Comparison of ENCODE assay signal across 24 cellular contexts in genomic region chr16:59154295-59154694, GRCh38.
DNase-seq lines count a peak whose midpoint lies in the region; TF ChIP-seq lines count a peak whose summit lies in the region.
"Had no signal": no experiment of that assay in that cellular context is flagged by ENCODE, and none has a peak within 500 bp of the region (broad histone marks: within the 10 kb centered on the region; RNA-seq: fewer than 3 reads in every experiment).

No MANE protein-coding gene starts in this region.

- H3K18ac ChIP-seq in mesendoderm (ENCODE audit: low read length), result no peak overlapping the region

- 14% methylated on average over 1 of the region's 1 CpG; no CpG with 5 or more reads in 1 of the 2 experiments for WGBS in endodermal cell (ENCODE audit: insufficient coverage in 1 of 2, insufficient read length in 1 of 2), 2 experiments
- WGBS in mesendoderm (ENCODE audit: extremely low coverage, insufficient coverage, low lambda C conversion rate), result no CpG with 5 or more reads among the region's 1 CpG

- H3K23ac ChIP-seq in mesendoderm (ENCODE audit: low read length), result no peak overlapping the region

- no peak overlapping the region for H3K4me3 Mint-ChIP-seq in endodermal cell
- H3K4me3 Mint-ChIP-seq: CD14-positive monocyte; CD4-positive, alpha-beta memory T cell; CD4-positive, CD25-positive, alpha-beta regulatory T cell; CD8-positive, alpha-beta memory T cell had no signal

- no peaks in the 10 kb centered on the region for H3K27me3 Mint-ChIP-seq in endodermal cell (ENCODE audit: insufficient read depth)
- H3K27me3 Mint-ChIP-seq: CD4-positive, alpha-beta memory T cell; CD4-positive, CD25-positive, alpha-beta regulatory T cell; CD8-positive, alpha-beta memory T cell had no signal

- H3K4me3 ChIP-seq in endodermal cell (ENCODE audit: low read length), result no peak overlapping the region
- no peak overlapping the region for H3K4me3 ChIP-seq in mesendoderm (ENCODE audit: low read length)
- H3K4me3 ChIP-seq in osteoblast (ENCODE audit: insufficient read depth, low read length), result no peak overlapping the region
- H3K4me3 ChIP-seq: A549, BLaER1, GM12878 had no signal

- TF ChIP-seq CTCF in endodermal cell (conservative IDR thresholded peaks at IDR 0.05) (no peak), osteoblast (IDR thresholded peaks at IDR 0.05; ENCODE audit: extremely low read depth, low read depth, low read length) (no peak)

- H3K4me1 Mint-ChIP-seq in endodermal cell, result peaks cover 23% of the 10 kb centered on the region
- H3K4me1 Mint-ChIP-seq: CD14-positive monocyte; CD4-positive, alpha-beta memory T cell; CD4-positive, CD25-positive, alpha-beta regulatory T cell; CD8-positive, alpha-beta memory T cell had no signal

- H3K9me3 ChIP-seq in endodermal cell (ENCODE audit: control insufficient read depth, low read length) (no peaks in the 10 kb centered on the region), osteoblast (ENCODE audit: low read depth, low read length) (no peaks in the 10 kb centered on the region)
- H3K9me3 ChIP-seq: A549, BE2C, BLaER1 had no signal

- H3K27me3 ChIP-seq in endodermal cell (ENCODE audit: control insufficient read depth, insufficient read depth, low read length, poor library complexity, severe bottlenecking) (peaks cover 2% of the 10 kb centered on the region), mesendoderm (ENCODE audit: insufficient read depth, low read length, poor library complexity) (no peaks in the 10 kb centered on the region), osteoblast (ENCODE audit: insufficient read depth, low read length) (no peaks in the 10 kb centered on the region)
- H3K27me3 ChIP-seq: BE2C, BLaER1 had no signal

- H4K5ac ChIP-seq in mesendoderm (ENCODE audit: low read length), result no peak overlapping the region

- no peaks in the 10 kb centered on the region for H3K79me1 ChIP-seq in mesendoderm (ENCODE audit: low read length)

- no peak overlapping the region for H2AFZ ChIP-seq in osteoblast (ENCODE audit: low read length)

- H2BK5ac ChIP-seq in mesendoderm (ENCODE audit: low read length), result no peak overlapping the region

- H3K27ac ChIP-seq in endodermal cell (ENCODE audit: low read depth, low read length), result no peak overlapping the region
- H3K27ac ChIP-seq in mesendoderm (ENCODE audit: low read depth, low read length), result no peak overlapping the region
- H3K27ac ChIP-seq in osteoblast (ENCODE audit: low read depth, low read length), result no peak overlapping the region
- H3K27ac ChIP-seq: A549, BLaER1 had no signal

- H2AK5ac ChIP-seq in mesendoderm (ENCODE audit: low read length), result no peak overlapping the region

- no peak overlapping the region for H3K27ac Mint-ChIP-seq in endodermal cell
- H3K27ac Mint-ChIP-seq: CD14-positive monocyte; CD4-positive, alpha-beta memory T cell; CD4-positive, CD25-positive, alpha-beta regulatory T cell; CD8-positive, alpha-beta memory T cell had no signal

- no peak overlapping the region for H3K4me2 ChIP-seq in mesendoderm (ENCODE audit: low read length)
- no peak overlapping the region for H3K4me2 ChIP-seq in osteoblast (ENCODE audit: insufficient read depth, low read length)
- H3K4me2 ChIP-seq: A549, BLaER1 had no signal

- H2BK120ac ChIP-seq in mesendoderm (ENCODE audit: low read depth, low read length), result no peak overlapping the region

- H4K20me1 ChIP-seq in osteoblast (ENCODE audit: insufficient read depth, low read length), result no peaks in the 10 kb centered on the region
- H4K20me1 ChIP-seq: BLaER1 had no signal

- H3K36me3 Mint-ChIP-seq in endodermal cell (ENCODE audit: low read depth), result no peaks in the 10 kb centered on the region
- H3K36me3 Mint-ChIP-seq: CD14-positive monocyte; CD4-positive, alpha-beta memory T cell; CD4-positive, CD25-positive, alpha-beta regulatory T cell; CD8-positive, alpha-beta memory T cell had no signal

- no peak overlapping the region for H3K4ac ChIP-seq in mesendoderm (ENCODE audit: low read depth, low read length)

- no peak overlapping the region for H3K56ac ChIP-seq in mesendoderm (ENCODE audit: low read length)

- intact Hi-C loops in head of caudate nucleus (cut with DNase I), result no loop called here

- H4K8ac ChIP-seq in mesendoderm (ENCODE audit: low read depth, low read length), result no peak overlapping the region

- peak; percentile 47 for DNase-seq in endodermal cell
- DNase-seq in mesendoderm, result peak; percentile 69
- peak; percentile 13 for DNase-seq in osteoblast (ENCODE audit: insufficient read length, low spot score, missing footprints)
- no peak for DNase-seq in AG08395 (ENCODE audit: low spot score)
- DNase-seq in A172 (ENCODE audit: low spot score), result no peak
- no peak for DNase-seq in head of caudate nucleus
- DNase-seq: 8988T; BE2C; C1 segment of cervical spinal cord; CD4-positive, alpha-beta memory T cell; CD4-positive, CD25-positive, alpha-beta regulatory T cell; CD8-positive, alpha-beta memory T cell; COR-L47; DMS 273 treated with DMSO at 0.1 percent for 48 hours; DMS153; DMS53; DMS79; DND-41; EL; GDM1 had no signal

- peaks cover 8% of the 10 kb centered on the region for H3K4me1 ChIP-seq in endodermal cell (ENCODE audit: control insufficient read depth, insufficient read depth, low read length)
- peaks cover 5% of the 10 kb centered on the region for H3K4me1 ChIP-seq in mesendoderm (ENCODE audit: control insufficient read depth, low read depth, low read length)
- H3K4me1 ChIP-seq in osteoblast (ENCODE audit: insufficient read depth, low read length), result no peaks in the 10 kb centered on the region
- H3K4me1 ChIP-seq: A549, BE2C, BLaER1 had no signal

- H3K36me3 ChIP-seq in endodermal cell (ENCODE audit: control insufficient read depth, insufficient read depth, low read length) (no peaks in the 10 kb centered on the region), mesendoderm (ENCODE audit: control insufficient read depth, insufficient read depth, low read length) (no peaks in the 10 kb centered on the region), osteoblast (ENCODE audit: insufficient read depth, low read length) (no peaks in the 10 kb centered on the region)
- H3K36me3 ChIP-seq: BE2C, BLaER1 had no signal

- H3K79me2 ChIP-seq in mesendoderm (ENCODE audit: control insufficient read depth, insufficient read depth, low read length), result no peaks in the 10 kb centered on the region
- no peaks in the 10 kb centered on the region for H3K79me2 ChIP-seq in osteoblast (ENCODE audit: insufficient read depth, low read length)

- H2BK15ac ChIP-seq in mesendoderm (replicated peaks; ENCODE audit: low read depth), result no peak overlapping the region

- no peaks in the 10 kb centered on the region for H3K9me3 Mint-ChIP-seq in endodermal cell

- H3K9ac ChIP-seq in endodermal cell (ENCODE audit: extremely low read depth, low read length, poor library complexity, severe bottlenecking) (no peak overlapping the region), mesendoderm (ENCODE audit: low read length) (no peak overlapping the region)
- H3K9ac ChIP-seq: BLaER1 had no signal

Comparison
In these comparisons a context has a peak if more than half of its experiments do, and no peak if none do; other contexts are left out.
1. DNase-seq: peak in endodermal cell (single experiment), mesendoderm (single experiment) and osteoblast (single experiment); none in AG08395 (single experiment), A172 (single experiment) and head of caudate nucleus (0 of 42).